ENCODE assay signal across 1 cellular context in genomic region chr10:73493781-73494180, GRCh38.
TF ChIP-seq lines count a peak whose summit lies in the region.

No MANE protein-coding gene starts in this region.

TF ChIP-seq in GM23338, 12 proteins besides CTCF, POLR2A, EP300 and RAD21 (continued from another document):
- TF ChIP-seq ETS1 (IDR thresholded peaks at IDR 0.05): no peak
